In the genomic region with DNA sequence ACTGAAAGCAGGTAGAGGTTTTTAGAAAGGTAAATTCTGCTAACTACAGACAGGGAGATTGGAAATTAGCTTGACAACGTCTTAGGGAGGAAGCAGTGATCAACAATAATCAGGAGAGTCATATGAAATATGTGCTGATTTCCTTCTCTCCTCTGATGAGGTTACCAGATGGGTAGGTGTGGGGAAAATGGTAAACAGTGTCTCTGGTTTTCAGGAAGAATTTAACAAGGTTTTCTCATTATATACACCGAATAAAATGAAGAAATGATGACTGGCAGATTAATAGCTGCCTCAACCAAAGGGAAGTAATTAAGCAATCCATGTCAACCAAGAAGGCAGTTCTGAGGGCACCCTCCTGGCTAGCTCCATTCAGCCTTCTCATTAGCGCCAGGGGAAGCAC, we compare ENCODE assay signal across 11 cellular contexts. TPM values are rescaled to one million over a fixed set of nuclear protein-coding genes. Genes with fewer than 3 reads are reported as not detected.
DNase-seq lines count a peak whose midpoint lies in the region; ATAC-seq and TF ChIP-seq lines count a peak whose summit lies in the region.
"Had no signal": no experiment of that assay in that cellular context is flagged by ENCODE, and none has a peak within 500 bp of the region (broad histone marks: within the 10 kb centered on the region; RNA-seq: fewer than 3 reads in every experiment).

No MANE protein-coding gene starts in this region.

- H3K9ac ChIP-seq in colonic mucosa (ENCODE audit: low read depth in 2 of 2, low read length in 2 of 2): no peak overlapping the region

- peak; percentile 79 for DNase-seq in NOMO-1 treated with DMSO at 0.1 percent for 48 hours (lab: John Stamatoyannopoulos, UW; ENCODE audit: unreplicated experiment)
- no peak for DNase-seq in colonic mucosa
- no peak for DNase-seq in tibial artery
- no peak for DNase-seq in NCI-H526 treated with DMSO at 0.1 percent for 48 hours (lab: John Stamatoyannopoulos, UW)
- DNase-seq in Ammon's horn (ENCODE audit: low spot score): no peak
- DNase-seq: activated CD4-positive, CD25-positive, alpha-beta regulatory T cell; CD8-positive, alpha-beta memory T cell; effector CD4-positive, alpha-beta T cell; NCI-H187 had no signal

- peak overlapping the region; percentile 65 for H3K27ac ChIP-seq in colonic mucosa
- peak overlapping the region; percentile 77 for H3K27ac ChIP-seq in muscle layer of duodenum (ENCODE audit: low read length)
- peak overlapping the region; percentile 59 to 62 for H3K27ac ChIP-seq in tibial artery

- no peaks in the 10 kb centered on the region for H3K27me3 ChIP-seq in colonic mucosa
- no peaks in the 10 kb centered on the region for H3K27me3 ChIP-seq in muscle layer of duodenum (ENCODE audit: low read depth, low read length)
- H3K27me3 ChIP-seq in tibial artery: no peaks in the 10 kb centered on the region

- no peaks in the 10 kb centered on the region for H3K36me3 ChIP-seq in colonic mucosa
- no peaks in the 10 kb centered on the region for H3K36me3 ChIP-seq in muscle layer of duodenum (ENCODE audit: control insufficient read depth in 1 of 2, insufficient read depth in 2 of 2, low read length in 2 of 2)
- no peaks in the 10 kb centered on the region for H3K36me3 ChIP-seq in tibial artery

- no peak for ATAC-seq in HG03378 (IDR thresholded peaks at IDR 0.05; ENCODE audit: unreplicated experiment)

- intact Hi-C loops in colonic mucosa (cut with DNase I) (no loop called here), tibial artery (cut with DNase I; ENCODE audit: low total_unique reads) (no loop called here)

- H3K9me3 ChIP-seq in colonic mucosa (no peaks in the 10 kb centered on the region), muscle layer of duodenum (ENCODE audit: control insufficient read depth in 1 of 2, low read length in 2 of 2) (no peaks in the 10 kb centered on the region), tibial artery (no peaks in the 10 kb centered on the region)

- H3K4me3 ChIP-seq in colonic mucosa: no peak overlapping the region
- H3K4me3 ChIP-seq in muscle layer of duodenum (ENCODE audit: low read depth in 1 of 2, low read length in 2 of 2): no peak overlapping the region
- H3K4me3 ChIP-seq in tibial artery: no peak overlapping the region

- H3K4me1 ChIP-seq in colonic mucosa (no peaks in the 10 kb centered on the region), muscle layer of duodenum (ENCODE audit: control insufficient read depth in 1 of 2, insufficient read depth in 2 of 2, low read length in 2 of 2) (peaks cover 0 to 7% of the 10 kb centered on the region in 2 donors), tibial artery (peaks cover 0 to 18% (median 3%) of the 10 kb centered on the region in 4 donors)

- TF ChIP-seq CTCF in colonic mucosa (IDR thresholded peaks at IDR 0.05) (no peak), tibial artery (IDR thresholded peaks at IDR 0.05) (no peak)

RNA-seq across cellular contexts. Expression of a gene that starts 12.7 kb away (rescaled TPM):
- under 1 TPM; 0.48 to 0.54 TPM for total RNA-seq in colonic mucosa

RNA-seq across cellular contexts. Expression of a gene that starts 27.9 kb away (rescaled TPM):
- 10 to 100 TPM in 1 of 2 donors, 1 to 10 TPM in 1; 7.8 to 13.6 TPM for total RNA-seq in colonic mucosa
